ENCODE assay signal across 14 cellular contexts in genomic region chr13:75425216-75426009, GRCh38. TPM values are rescaled to one million over a fixed set of nuclear protein-coding genes. Genes with fewer than 3 reads are reported as not detected.
DNase-seq lines count a peak whose midpoint lies in the region; ATAC-seq and TF ChIP-seq lines count a peak whose summit lies in the region.
"Had no signal": no experiment of that assay in that cellular context is flagged by ENCODE, and none has a peak within 500 bp of the region (broad histone marks: within the 10 kb centered on the region; RNA-seq: fewer than 3 reads in every experiment).

No MANE protein-coding gene starts in this region.

- CTCF ChIA-PET in activated CD8-positive, alpha-beta T cell treated with anti-CD3 and anti-CD28 coated beads for 36 hours (lab: Charles Lee), result no interaction called here
- CTCF ChIA-PET in activated CD8-positive, alpha-beta T cell treated with anti-CD3 and anti-CD28 coated beads, Interleukin-2, amount 10 ng/mL, durations not matched to agents 7 days and 5 days (lab: Charles Lee), result no interaction called here
- CTCF ChIA-PET in PC-3 (lab: Charles Lee), result no interaction called here

- no peaks in the 10 kb centered on the region for H4K20me1 ChIP-seq in PC-3 (ENCODE audit: low read length)

- intact Hi-C loops in activated CD8-positive, alpha-beta T cell treated with anti-CD3 and anti-CD28 coated beads for 36 hours (cut with micrococcal nuclease), result no loop called here
- intact Hi-C loops in heart right ventricle (cut with DNase I), result no loop called here
- intact Hi-C loops in PC-3 (cut with micrococcal nuclease), result no loop called here

- H3K27ac ChIP-seq in heart right ventricle (no peak overlapping the region), PC-3 (ENCODE audit: low read length) (no peak overlapping the region)

- H3K79me2 ChIP-seq in PC-3 (ENCODE audit: low read length), result peaks cover 6% of the 10 kb centered on the region; the same call in 1 of the 2 replicates

- TF ChIP-seq CTCF in activated CD8-positive, alpha-beta T cell treated with anti-CD3 and anti-CD28 coated beads for 36 hours (IDR thresholded peaks at IDR 0.05), result no peak
- TF ChIP-seq CTCF in heart right ventricle (IDR thresholded peaks at IDR 0.05), result no peak
- no peak for TF ChIP-seq CTCF in PC-3 (conservative IDR thresholded peaks at IDR 0.05; ENCODE audit: low read depth, low read length)

- no peaks in the 10 kb centered on the region for H3K27me3 ChIP-seq in heart right ventricle
- no peaks in the 10 kb centered on the region for H3K27me3 ChIP-seq in PC-3 (ENCODE audit: low read length)

- H3K4me1 ChIP-seq in heart right ventricle, result peaks cover 0 to 63% (median 21%) of the 10 kb centered on the region in 9 donors
- H3K4me1 ChIP-seq in PC-3 (ENCODE audit: insufficient read depth, low read length), result no peaks in the 10 kb centered on the region

- H2AFZ ChIP-seq in PC-3 (ENCODE audit: low read length), result no peak overlapping the region

- no peak overlapping the region for H3K27ac Mint-ChIP-seq in activated CD8-positive, alpha-beta T cell treated with anti-CD3 and anti-CD28 coated beads for 36 hours
- no peak overlapping the region for H3K27ac Mint-ChIP-seq in activated CD8-positive, alpha-beta T cell treated with anti-CD3 and anti-CD28 coated beads, Interleukin-2, amount 10 ng/mL, durations not matched to agents 7 days and 5 days
- H3K27ac Mint-ChIP-seq: nephron had no signal

- no peak for DNase-seq in activated CD8-positive, alpha-beta T cell treated with anti-CD3 and anti-CD28 coated beads for 36 hours
- no peak for DNase-seq in activated CD8-positive, alpha-beta T cell treated with anti-CD3 and anti-CD28 coated beads, Interleukin-2, amount 10 ng/mL, durations not matched to agents 7 days and 5 days
- DNase-seq in NCI-H82 (lab: John Stamatoyannopoulos, UW) (no peak), heart right ventricle (no peak), islet precursor cell (no peak), PC-3 (no peak)
- DNase-seq: 8988T; activated CD8-positive, alpha-beta memory T cell treated with anti-CD3 and anti-CD28 coated beads, Interleukin-2, amount 50 U/mL, for 4 hours; GOT3; NCI-H748 treated with DMSO at 0.1 percent for 48 hours; stimulated activated CD4-positive, alpha-beta T cell treated with anti-CD3 and anti-CD28 coated beads, Interleukin-15, amount 100 ng/mL, for 24 hours had no signal

- no peaks in the 10 kb centered on the region for H3K36me3 ChIP-seq in heart right ventricle
- H3K36me3 ChIP-seq in PC-3 (ENCODE audit: low read depth, low read length), result no peaks in the 10 kb centered on the region

- no peaks in the 10 kb centered on the region for H3K9me2 ChIP-seq in PC-3 (replicated peaks; ENCODE audit: low read length)

- WGBS in heart right ventricle, 2 donors, result 87 to 91% methylated on average over 3 of the region's 3 CpGs

- H3K4me3 Mint-ChIP-seq in activated CD8-positive, alpha-beta T cell treated with anti-CD3 and anti-CD28 coated beads for 36 hours, result no peak overlapping the region
- no peak overlapping the region for H3K4me3 Mint-ChIP-seq in activated CD8-positive, alpha-beta T cell treated with anti-CD3 and anti-CD28 coated beads, Interleukin-2, amount 10 ng/mL, durations not matched to agents 7 days and 5 days
- H3K4me3 Mint-ChIP-seq: nephron had no signal

- POLR2A ChIA-PET in activated CD8-positive, alpha-beta T cell treated with anti-CD3 and anti-CD28 coated beads for 36 hours (lab: Charles Lee), result no interaction called here
- POLR2A ChIA-PET in activated CD8-positive, alpha-beta T cell treated with anti-CD3 and anti-CD28 coated beads, Interleukin-2, amount 10 ng/mL, durations not matched to agents 7 days and 5 days (lab: Charles Lee), result no interaction called here
- POLR2A ChIA-PET in PC-3 (lab: Charles Lee; ENCODE audit: unreplicated experiment), result no interaction called here

- H3K4me1 Mint-ChIP-seq in activated CD8-positive, alpha-beta T cell treated with anti-CD3 and anti-CD28 coated beads for 36 hours (ENCODE audit: low read depth), result peaks cover 8% of the 10 kb centered on the region
- H3K4me1 Mint-ChIP-seq in activated CD8-positive, alpha-beta T cell treated with anti-CD3 and anti-CD28 coated beads, Interleukin-2, amount 10 ng/mL, durations not matched to agents 7 days and 5 days (ENCODE audit: low read depth), result peaks cover 2% of the 10 kb centered on the region

- no peak overlapping the region for H3K4me3 ChIP-seq in heart right ventricle
- H3K4me3 ChIP-seq in PC-3 (ENCODE audit: low read length), result no peak overlapping the region

- H3K9me3 Mint-ChIP-seq in activated CD8-positive, alpha-beta T cell treated with anti-CD3 and anti-CD28 coated beads for 36 hours, result no peaks in the 10 kb centered on the region
- no peaks in the 10 kb centered on the region for H3K9me3 Mint-ChIP-seq in activated CD8-positive, alpha-beta T cell treated with anti-CD3 and anti-CD28 coated beads, Interleukin-2, amount 10 ng/mL, durations not matched to agents 7 days and 5 days (ENCODE audit: insufficient read depth)

- peak; percentile 45 for ATAC-seq in activated CD8-positive, alpha-beta T cell treated with anti-CD3 and anti-CD28 coated beads for 36 hours
- ATAC-seq in activated CD8-positive, alpha-beta T cell treated with anti-CD3 and anti-CD28 coated beads, Interleukin-2, amount 10 ng/mL, durations not matched to agents 7 days and 5 days, result no peak
- peak; percentile 85 for ATAC-seq in HG02763 (IDR thresholded peaks at IDR 0.05; ENCODE audit: unreplicated experiment)
- peak; percentile 79 for ATAC-seq in HG03558 (IDR thresholded peaks at IDR 0.05; ENCODE audit: extremely low read depth, unreplicated experiment)
- no peak for ATAC-seq in heart right ventricle
- ATAC-seq in PC-3, result no peak

- H3K36me3 Mint-ChIP-seq in activated CD8-positive, alpha-beta T cell treated with anti-CD3 and anti-CD28 coated beads for 36 hours (ENCODE audit: low read depth), result no peaks in the 10 kb centered on the region
- H3K36me3 Mint-ChIP-seq in activated CD8-positive, alpha-beta T cell treated with anti-CD3 and anti-CD28 coated beads, Interleukin-2, amount 10 ng/mL, durations not matched to agents 7 days and 5 days (ENCODE audit: low read depth), result no peaks in the 10 kb centered on the region

- H3K4me2 ChIP-seq in PC-3 (ENCODE audit: low read length), result no peak overlapping the region

- BruUV-seq in PC-3 (replicated peaks; lab: Mats Ljungman, UMichigan), result no TSS peak

- peaks cover 29% of the 10 kb centered on the region for H3K27me3 Mint-ChIP-seq in activated CD8-positive, alpha-beta T cell treated with anti-CD3 and anti-CD28 coated beads for 36 hours
- H3K27me3 Mint-ChIP-seq in activated CD8-positive, alpha-beta T cell treated with anti-CD3 and anti-CD28 coated beads, Interleukin-2, amount 10 ng/mL, durations not matched to agents 7 days and 5 days (ENCODE audit: low read depth), result peaks cover 12% of the 10 kb centered on the region

- no peaks in the 10 kb centered on the region for H3F3A ChIP-seq in PC-3 (ENCODE audit: low read length, unreplicated experiment)

- H3K9me3 ChIP-seq in heart right ventricle (no peaks in the 10 kb centered on the region), PC-3 (ENCODE audit: low read length) (no peaks in the 10 kb centered on the region)

- no peak overlapping the region for H3K9ac ChIP-seq in PC-3 (ENCODE audit: low read length)

RNA-seq across cellular contexts. Expression of gene TBC1D4, which starts 56.6 kb away (rescaled TPM):
- total RNA-seq in activated CD8-positive, alpha-beta T cell treated with anti-CD3 and anti-CD28 coated beads for 36 hours, result 10 to 100 TPM; 50.4 to 53.3 TPM
- total RNA-seq in activated CD8-positive, alpha-beta T cell treated with anti-CD3 and anti-CD28 coated beads, Interleukin-2, amount 10 ng/mL, durations not matched to agents 7 days and 5 days, result 10 to 100 TPM; 12.7 to 13.4 TPM
- total RNA-seq in heart right ventricle (100 to 1,000 TPM in 5 of 10 donors, 10 to 100 TPM in 5; 56.4 to 124 (median 102) TPM), PC-3 (2014; rRNA removed) (15.1 and 22.3 TPM in 2 replicates)
- 10 to 100 TPM; 10.1 to 77.2 TPM for polyA plus RNA-seq in heart right ventricle

Comparison
In these comparisons a context has a peak if more than half of its experiments do, and no peak if none do; other contexts are left out.
1. ATAC-seq: peak in activated CD8-positive, alpha-beta T cell treated with anti-CD3 and anti-CD28 coated beads for 36 hours (single experiment), HG02763 (single experiment) and HG03558 (single experiment); none in activated CD8-positive, alpha-beta T cell treated with anti-CD3 and anti-CD28 coated beads, Interleukin-2, amount 10 ng/mL, durations not matched to agents 7 days and 5 days (single experiment), heart right ventricle (0 of 8) and PC-3 (single experiment).